ENCODE assay signal across 8 cellular contexts in the genomic region with DNA sequence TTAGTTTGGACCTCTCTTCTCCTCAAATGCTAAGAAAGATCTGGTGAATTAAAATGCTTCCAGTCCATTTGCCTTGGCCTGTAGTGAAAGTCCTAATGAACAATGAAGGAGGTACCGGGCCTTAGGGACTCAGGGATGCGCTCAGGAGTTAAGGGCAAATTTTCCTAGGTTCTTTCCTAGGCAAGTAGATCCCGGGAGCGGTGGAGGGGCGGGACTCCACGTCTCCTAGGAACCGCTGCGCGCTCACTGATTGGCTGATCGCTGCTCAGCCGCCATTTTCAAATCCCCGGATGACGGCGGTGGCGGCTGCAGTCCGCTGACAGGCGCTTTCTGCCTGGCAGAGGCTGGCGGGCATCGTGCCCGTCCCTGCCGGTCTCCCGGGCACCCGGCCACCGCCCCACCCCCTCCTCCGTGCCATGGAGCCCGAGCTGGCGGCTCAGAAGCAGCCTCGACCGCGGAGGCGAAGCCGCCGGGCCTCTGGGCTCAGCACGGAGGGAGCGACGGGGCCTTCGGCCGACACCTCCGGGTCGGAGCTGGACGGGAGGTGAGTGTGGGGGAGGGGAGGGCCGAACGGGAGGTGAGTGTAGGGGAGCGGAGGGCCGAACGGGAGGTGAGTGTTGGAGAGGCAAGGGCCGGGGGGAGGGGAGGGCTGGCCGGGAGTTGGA. TPM values are rescaled to one million over a fixed set of nuclear protein-coding genes. Genes with fewer than 3 reads are reported as not detected.
A peak's percentile ranks its signal among the peaks of the same experiment; 100 is the strongest.
DNase-seq lines count a peak whose midpoint lies in the region; FAIRE-seq and TF ChIP-seq lines count a peak whose summit lies in the region.

A gene with protein sequence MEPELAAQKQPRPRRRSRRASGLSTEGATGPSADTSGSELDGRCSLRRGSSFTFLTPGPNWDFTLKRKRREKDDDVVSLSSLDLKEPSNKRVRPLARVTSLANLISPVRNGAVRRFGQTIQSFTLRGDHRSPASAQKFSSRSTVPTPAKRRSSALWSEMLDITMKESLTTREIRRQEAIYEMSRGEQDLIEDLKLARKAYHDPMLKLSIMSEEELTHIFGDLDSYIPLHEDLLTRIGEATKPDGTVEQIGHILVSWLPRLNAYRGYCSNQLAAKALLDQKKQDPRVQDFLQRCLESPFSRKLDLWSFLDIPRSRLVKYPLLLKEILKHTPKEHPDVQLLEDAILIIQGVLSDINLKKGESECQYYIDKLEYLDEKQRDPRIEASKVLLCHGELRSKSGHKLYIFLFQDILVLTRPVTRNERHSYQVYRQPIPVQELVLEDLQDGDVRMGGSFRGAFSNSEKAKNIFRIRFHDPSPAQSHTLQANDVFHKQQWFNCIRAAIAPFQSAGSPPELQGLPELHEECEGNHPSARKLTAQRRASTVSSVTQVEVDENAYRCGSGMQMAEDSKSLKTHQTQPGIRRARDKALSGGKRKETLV (plus strand): TSS at position 281 of the 665 bp plus-strand sequence. CDS start 136 bp downstream, at position 417.

- TF ChIP-seq CTCF in Caco-2 (IDR thresholded peaks at IDR 0.05; ENCODE audit: insufficient read depth in 1 of 2, low read depth in 1 of 2, low read length in 1 of 2, severe bottlenecking in 1 of 2, unreplicated experiment in 1 of 2) (no peak), GM20000 (IDR thresholded peaks at IDR 0.05; ENCODE audit: extremely low read depth, missing control alignments) (no peak), endothelial cell of umbilical vein (IDR thresholded peaks at IDR 0.05; ENCODE audit: extremely low read depth in 1 of 2, insufficient read depth in 1 of 2, low read depth in 1 of 2, low read length in 2 of 2) (no peak), mesothelial cell of epicardium (IDR thresholded peaks at IDR 0.05; ENCODE audit: unreplicated experiment) (no peak)

- peak within 1 kb of the TSS; percentile 83 for H3K9ac ChIP-seq in endothelial cell of umbilical vein (replicated peaks; ENCODE audit: extremely low read depth, insufficient read depth, low read length)

- TF ChIP-seq POLR2A in endothelial cell of umbilical vein (IDR thresholded peaks at IDR 0.05; ENCODE audit: low read depth, low read length) = no peak

- peaks cover 12% of the 10 kb centered on the region for H3K9me3 Mint-ChIP-seq in Caco-2 (ENCODE audit: unreplicated experiment)
- peaks cover 6% of the 10 kb centered on the region for H3K9me3 Mint-ChIP-seq in mesothelial cell of epicardium

- peak within 1 kb of the TSS; percentile 81 for H3K4me3 ChIP-seq in Caco-2 (ENCODE audit: low read depth, low read length)
- peak within 1 kb of the TSS; percentile 76 to 89 (median 79) for H3K4me3 ChIP-seq in endothelial cell of umbilical vein (replicated peaks in 1 of 3; ENCODE audit: insufficient read depth in 1 of 3, low read depth in 1 of 3, low read length in 3 of 3)

- H3K27ac Mint-ChIP-seq in Caco-2 (ENCODE audit: unreplicated experiment) (no peak within 1 kb of the TSS), mesothelial cell of epicardium (peak within 1 kb of the TSS; percentile 36)

- 0 out of 2 replicates have a peak, but pooled peaks cover 2% of the 10 kb centered on the region for H3K36me3 ChIP-seq in Caco-2 (ENCODE audit: control insufficient read depth, insufficient read depth, low read length)
- no peaks in the 10 kb centered on the region for H3K36me3 ChIP-seq in endothelial cell of umbilical vein (ENCODE audit: control insufficient read depth in 2 of 2, extremely low read depth in 1 of 2, insufficient read depth in 2 of 2, low read length in 2 of 2)

- peaks cover 8% of the 10 kb centered on the region for H3K9me3 ChIP-seq in Caco-2
- H3K9me3 ChIP-seq in endothelial cell of umbilical vein (replicated peaks; ENCODE audit: control insufficient read depth, insufficient read depth, low read length) = no peaks in the 10 kb centered on the region

- H2AFZ ChIP-seq in endothelial cell of umbilical vein (ENCODE audit: low read depth, low read length) = peak within 1 kb of the TSS; percentile 100

- peak; percentile 86 for FAIRE-seq in endothelial cell of umbilical vein (lab: Jason Lieb, UNC)

- H3K36me3 Mint-ChIP-seq in Caco-2 (ENCODE audit: insufficient read depth, unreplicated experiment) (no peaks in the 10 kb centered on the region), mesothelial cell of epicardium (peaks cover 3% of the 10 kb centered on the region)

- peak within 1 kb of the TSS; percentile 82 for H3K4me2 ChIP-seq in endothelial cell of umbilical vein (ENCODE audit: insufficient read depth, low read length)

- H3K4me3 Mint-ChIP-seq in Caco-2 (ENCODE audit: unreplicated experiment) = no peak within 1 kb of the TSS
- H3K4me3 Mint-ChIP-seq in mesothelial cell of epicardium = no peak within 1 kb of the TSS

- no peaks in the 10 kb centered on the region for H3K27me3 ChIP-seq in Caco-2 (replicated peaks; ENCODE audit: control insufficient read depth, insufficient read depth, low read length)
- peaks cover 0 to 3% of the 10 kb centered on the region in 2 experiments for H3K27me3 ChIP-seq in endothelial cell of umbilical vein (ENCODE audit: control insufficient read depth in 2 of 2, insufficient read depth in 2 of 2, low read length in 2 of 2)

- dilution Hi-C loops in endothelial cell of umbilical vein (cut with MboI; ENCODE audit: extremely low pct_ligation_motif_present, low sequenced_read_pairs) = no loop called here

- POLR2A ChIA-PET in Caco-2 (lab: Charles Lee) (interaction anchor here (0.6 to 1.6 kb wide), 4 partner anchors 34 to 586 kb away, joined by 3 to 6 read pairs (median 4); partner anchors contain the start of gene AKR1E2), endothelial cell of umbilical vein (lab: Charles Lee) (no interaction called here)

- H3K27ac ChIP-seq in endothelial cell of umbilical vein (ENCODE audit: insufficient read depth, low read depth, low read length) = peak within 1 kb of the TSS; percentile 72

- H3K4me1 Mint-ChIP-seq in Caco-2 (ENCODE audit: low read depth, unreplicated experiment) (peaks cover 3% of the 10 kb centered on the region), mesothelial cell of epicardium (peaks cover 4% of the 10 kb centered on the region)

- no peaks in the 10 kb centered on the region for H3K9me1 ChIP-seq in endothelial cell of umbilical vein (replicated peaks; ENCODE audit: control insufficient read depth, extremely low read depth, insufficient read depth, low read length)

- peak; percentile 94 to 96 for DNase-seq in Caco-2
- peak; percentile 93 for DNase-seq in GM20000 (ENCODE audit: low spot score)
- peak; percentile 46 for DNase-seq in HS-5 (ENCODE audit: low read depth)
- DNase-seq in NOMO-1 treated with dmso at 0.1 percent for 144 hours (lab: John Stamatoyannopoulos, UW; ENCODE audit: unreplicated experiment) = peak; percentile 39
- peak; percentile 51 for DNase-seq in activated CD8-positive, alpha-beta memory T cell treated with anti-CD3 and anti-CD28 coated beads, Interleukin-2, amount 50 U/mL, for 4 hours
- DNase-seq in endothelial cell of umbilical vein (ENCODE audit: low read depth, low spot score) = peak; percentile 95
- DNase-seq in mesothelial cell of epicardium (ENCODE audit: low spot score in 2 of 2, unreplicated experiment in 2 of 2) = peak; percentile 81 to 93
- peak; percentile 60 to 64 for DNase-seq in stimulated activated CD8-positive, alpha-beta memory T cell treated with anti-CD3 and anti-CD28 coated beads, Interleukin-15, amount 100 ng/mL, for 48 hours (ENCODE audit: low read depth in 2 of 2)

- CTCF ChIA-PET in Caco-2 (lab: Charles Lee) (interaction anchor here (0.6 to 1.7 kb wide), 4 partner anchors 22 to 597 kb away, joined by 3 to 7 read pairs (median 4); no protein-coding TSS in a partner anchor), endothelial cell of umbilical vein (lab: Charles Lee) (interaction anchor here (1.3 to 1.7 kb wide), 4 partner anchors 12 to 211 kb away, joined by 3 to 9 read pairs (median 4); no protein-coding TSS in a partner anchor)

- BruUV-seq in Caco-2 (replicated peaks; lab: Mats Ljungman, UMichigan) (no TSS peak), endothelial cell of umbilical vein (replicated peaks; lab: Mats Ljungman, UMichigan) (no TSS peak)

- H4K20me1 ChIP-seq in endothelial cell of umbilical vein (replicated peaks; ENCODE audit: control insufficient read depth, extremely low read depth, insufficient read depth, low read length) = no peaks in the 10 kb centered on the region

- peaks cover 48% of the 10 kb centered on the region for H3K79me2 ChIP-seq in endothelial cell of umbilical vein (ENCODE audit: control insufficient read depth, insufficient read depth, low read length)

- intact Hi-C loops in Caco-2 (cut with micrococcal nuclease; ENCODE audit: unreplicated experiment) = no loop called here
- intact Hi-C loops in endothelial cell of umbilical vein (cut with micrococcal nuclease) = no loop called here

- H3K27me3 Mint-ChIP-seq in Caco-2 (ENCODE audit: insufficient read depth, unreplicated experiment) = no peaks in the 10 kb centered on the region
- H3K27me3 Mint-ChIP-seq in mesothelial cell of epicardium (ENCODE audit: low read depth) = peaks cover 11% of the 10 kb centered on the region

- H3K4me1 ChIP-seq in Caco-2 (peaks cover 15% of the 10 kb centered on the region; the same call in 1 of the 2 replicates), endothelial cell of umbilical vein (ENCODE audit: control insufficient read depth, extremely low read depth, insufficient read depth, low read length) (peaks cover 11% of the 10 kb centered on the region)

TF ChIP-seq in endothelial cell of umbilical vein, 7 proteins besides CTCF, POLR2A, EP300 and RAD21:
- TF ChIP-seq GATA2 (IDR thresholded peaks at IDR 0.05; ENCODE audit: insufficient read depth, insufficient read length, low read depth, low read length) (no peak), MAX (IDR thresholded peaks at IDR 0.05; ENCODE audit: insufficient read depth, insufficient read length) (peak; percentile 43), EZH2 (IDR thresholded peaks at IDR 0.05; ENCODE audit: borderline replicate concordance, low read depth, low read length, severe bottlenecking) (no peak), POLR2AphosphoS5 (IDR thresholded peaks at IDR 0.05; ENCODE audit: insufficient read depth, low read depth, low read length) (peak; percentile 51), MYC (IDR thresholded peaks at IDR 0.05; ENCODE audit: low read depth, low read length) (no peak)

RNA-seq across cellular contexts. Expression of the gene that starts here (rescaled TPM):
- total RNA-seq in Caco-2 (2022) (149 and 175 TPM in 2 replicates), endothelial cell of umbilical vein (40.2 and 46.3 TPM in 2 replicates), mesothelial cell of epicardium (201 to 205 TPM (median 205 TPM) in 3 replicates)
- 12.3 and 14.4 TPM in 2 replicates for polyA plus RNA-seq in endothelial cell of umbilical vein
- 22.5 and 27.9 TPM in 2 replicates for polyA plus RNA-seq in endothelial cell of umbilical vein (2011; cell fraction: cytosol; rRNA removed)
- polyA plus RNA-seq in endothelial cell of umbilical vein (2011; cell fraction: nucleus; rRNA removed) = 20.1 and 20.3 TPM in 2 replicates
- polyA plus RNA-seq in endothelial cell of umbilical vein (2012) = 37.5 and 40.5 TPM in 2 replicates
- polyA minus RNA-seq in endothelial cell of umbilical vein = 41.6 and 46.4 TPM in 2 replicates
- polyA minus RNA-seq in endothelial cell of umbilical vein (2011; cell fraction: cytosol; rRNA and poly(A)+ RNA removed) = 38.1 TPM
- 40.1 and 44.4 TPM in 2 replicates for polyA minus RNA-seq in endothelial cell of umbilical vein (2011; cell fraction: nucleus; rRNA and poly(A)+ RNA removed)

Comparison
In these comparisons a context has a peak if more than half of its experiments do, and no peak if none do; other contexts are left out.
1. Peak in every context shown above with its lines: DNase-seq, H3K4me3 ChIP-seq and H3K27ac ChIP-seq.
2. DNase-seq: peak in every context shown above with its lines; median percentile 95 in Caco-2; 95 in endothelial cell of umbilical vein; 93 in GM20000; 87 in mesothelial cell of epicardium; 62 in stimulated activated CD8-positive, alpha-beta memory T cell treated with anti-CD3 and anti-CD28 coated beads, Interleukin-15, amount 100 ng/mL, for 48 hours; 51 in activated CD8-positive, alpha-beta memory T cell treated with anti-CD3 and anti-CD28 coated beads, Interleukin-2, amount 50 U/mL, for 4 hours; 46 in HS-5; 39 in NOMO-1 treated with dmso at 0.1 percent for 144 hours.